2 cellular contexts compared by ENCODE assay signal in the genomic region with DNA sequence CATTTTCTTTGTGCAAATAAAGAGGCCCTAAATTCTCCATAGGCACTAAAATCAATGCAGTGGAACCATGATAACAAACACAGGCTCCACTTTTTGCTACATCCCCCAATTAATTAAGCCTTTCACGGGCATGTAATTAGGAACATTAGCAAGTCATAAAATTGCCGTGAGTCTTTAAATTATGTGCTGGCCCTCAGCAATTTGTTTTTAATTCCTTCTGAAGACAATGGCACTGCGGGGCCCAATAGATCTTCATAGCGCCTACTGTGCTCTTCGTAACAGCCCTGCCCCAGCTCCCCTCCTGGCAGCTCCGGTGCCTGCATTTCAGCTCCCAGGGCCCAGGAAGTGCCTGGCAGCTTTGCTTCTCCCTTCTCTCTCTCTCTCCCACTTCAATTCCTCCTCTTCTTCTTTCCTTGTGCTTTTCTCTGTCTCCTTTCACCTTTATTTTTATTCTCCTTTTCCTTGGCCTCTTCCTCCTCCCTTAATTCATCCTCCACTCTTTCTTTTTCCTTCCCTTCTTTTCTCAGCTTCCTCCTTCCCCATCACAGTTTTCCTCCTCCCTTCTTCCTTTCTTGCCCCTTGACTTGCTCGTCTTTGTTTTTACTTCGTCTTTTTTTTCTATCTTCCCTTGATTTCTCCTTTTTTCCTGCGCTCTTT.
A peak's percentile ranks its signal among the peaks of the same experiment; 100 is the strongest.
TF ChIP-seq lines count a peak whose summit lies in the region.

No MANE protein-coding gene starts in this region.

TF ChIP-seq in HEK293, 187 proteins besides CTCF, POLR2A, EP300 and RAD21 (continued from another document and continues in another):
- TF ChIP-seq, protein P1, sequence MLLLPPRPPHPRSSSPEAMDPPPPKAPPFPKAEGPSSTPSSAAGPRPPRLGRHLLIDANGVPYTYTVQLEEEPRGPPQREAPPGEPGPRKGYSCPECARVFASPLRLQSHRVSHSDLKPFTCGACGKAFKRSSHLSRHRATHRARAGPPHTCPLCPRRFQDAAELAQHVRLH (tag by site-specific recombination; IDR thresholded peaks at IDR 0.05) = no peak
- peak; percentile 48; the same call in 1 of the 2 replicates for TF ChIP-seq ZNF473 (tag by site-specific recombination; IDR thresholded peaks at IDR 0.05)
- no peak for TF ChIP-seq PRDM1 (tag by site-specific recombination; IDR thresholded peaks at IDR 0.05)
- TF ChIP-seq OVOL3 (tag by site-specific recombination; IDR thresholded peaks at IDR 0.05) = no peak
- TF ChIP-seq ZNF610 (tag by site-specific recombination; IDR thresholded peaks at IDR 0.05; ENCODE audit: borderline replicate concordance) = no peak
- 0 out of 2 replicates have a peak, but pooled peaks have one; percentile 39 for TF ChIP-seq ZNF423 (tag by site-specific recombination; IDR thresholded peaks at IDR 0.05)
- TF ChIP-seq ZBTB17 (tag by site-specific recombination; IDR thresholded peaks at IDR 0.05) = 0 out of 2 replicates have a peak, but pooled peaks have one; percentile 31
- TF ChIP-seq ZNF48 (tag by site-specific recombination; IDR thresholded peaks at IDR 0.05) = no peak
- no peak for TF ChIP-seq ZNF133 (tag by site-specific recombination; IDR thresholded peaks at IDR 0.05)
- TF ChIP-seq, protein P2, sequence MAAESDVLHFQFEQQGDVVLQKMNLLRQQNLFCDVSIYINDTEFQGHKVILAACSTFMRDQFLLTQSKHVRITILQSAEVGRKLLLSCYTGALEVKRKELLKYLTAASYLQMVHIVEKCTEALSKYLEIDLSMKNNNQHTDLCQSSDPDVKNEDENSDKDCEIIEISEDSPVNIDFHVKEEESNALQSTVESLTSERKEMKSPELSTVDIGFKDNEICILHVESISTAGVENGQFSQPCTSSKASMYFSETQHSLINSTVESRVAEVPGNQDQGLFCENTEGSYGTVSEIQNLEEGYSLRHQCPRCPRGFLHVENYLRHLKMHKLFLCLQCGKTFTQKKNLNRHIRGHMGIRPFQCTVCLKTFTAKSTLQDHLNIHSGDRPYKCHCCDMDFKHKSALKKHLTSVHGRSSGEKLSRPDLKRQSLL (tag by site-specific recombination; IDR thresholded peaks at IDR 0.05) = peak; percentile 54; the same call in 1 of the 2 replicates
- TF ChIP-seq, protein P3, sequence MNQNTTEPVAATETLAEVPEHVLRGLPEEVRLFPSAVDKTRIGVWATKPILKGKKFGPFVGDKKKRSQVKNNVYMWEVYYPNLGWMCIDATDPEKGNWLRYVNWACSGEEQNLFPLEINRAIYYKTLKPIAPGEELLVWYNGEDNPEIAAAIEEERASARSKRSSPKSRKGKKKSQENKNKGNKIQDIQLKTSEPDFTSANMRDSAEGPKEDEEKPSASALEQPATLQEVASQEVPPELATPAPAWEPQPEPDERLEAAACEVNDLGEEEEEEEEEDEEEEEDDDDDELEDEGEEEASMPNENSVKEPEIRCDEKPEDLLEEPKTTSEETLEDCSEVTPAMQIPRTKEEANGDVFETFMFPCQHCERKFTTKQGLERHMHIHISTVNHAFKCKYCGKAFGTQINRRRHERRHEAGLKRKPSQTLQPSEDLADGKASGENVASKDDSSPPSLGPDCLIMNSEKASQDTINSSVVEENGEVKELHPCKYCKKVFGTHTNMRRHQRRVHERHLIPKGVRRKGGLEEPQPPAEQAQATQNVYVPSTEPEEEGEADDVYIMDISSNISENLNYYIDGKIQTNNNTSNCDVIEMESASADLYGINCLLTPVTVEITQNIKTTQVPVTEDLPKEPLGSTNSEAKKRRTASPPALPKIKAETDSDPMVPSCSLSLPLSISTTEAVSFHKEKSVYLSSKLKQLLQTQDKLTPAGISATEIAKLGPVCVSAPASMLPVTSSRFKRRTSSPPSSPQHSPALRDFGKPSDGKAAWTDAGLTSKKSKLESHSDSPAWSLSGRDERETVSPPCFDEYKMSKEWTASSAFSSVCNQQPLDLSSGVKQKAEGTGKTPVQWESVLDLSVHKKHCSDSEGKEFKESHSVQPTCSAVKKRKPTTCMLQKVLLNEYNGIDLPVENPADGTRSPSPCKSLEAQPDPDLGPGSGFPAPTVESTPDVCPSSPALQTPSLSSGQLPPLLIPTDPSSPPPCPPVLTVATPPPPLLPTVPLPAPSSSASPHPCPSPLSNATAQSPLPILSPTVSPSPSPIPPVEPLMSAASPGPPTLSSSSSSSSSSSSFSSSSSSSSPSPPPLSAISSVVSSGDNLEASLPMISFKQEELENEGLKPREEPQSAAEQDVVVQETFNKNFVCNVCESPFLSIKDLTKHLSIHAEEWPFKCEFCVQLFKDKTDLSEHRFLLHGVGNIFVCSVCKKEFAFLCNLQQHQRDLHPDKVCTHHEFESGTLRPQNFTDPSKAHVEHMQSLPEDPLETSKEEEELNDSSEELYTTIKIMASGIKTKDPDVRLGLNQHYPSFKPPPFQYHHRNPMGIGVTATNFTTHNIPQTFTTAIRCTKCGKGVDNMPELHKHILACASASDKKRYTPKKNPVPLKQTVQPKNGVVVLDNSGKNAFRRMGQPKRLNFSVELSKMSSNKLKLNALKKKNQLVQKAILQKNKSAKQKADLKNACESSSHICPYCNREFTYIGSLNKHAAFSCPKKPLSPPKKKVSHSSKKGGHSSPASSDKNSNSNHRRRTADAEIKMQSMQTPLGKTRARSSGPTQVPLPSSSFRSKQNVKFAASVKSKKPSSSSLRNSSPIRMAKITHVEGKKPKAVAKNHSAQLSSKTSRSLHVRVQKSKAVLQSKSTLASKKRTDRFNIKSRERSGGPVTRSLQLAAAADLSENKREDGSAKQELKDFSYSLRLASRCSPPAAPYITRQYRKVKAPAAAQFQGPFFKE (tag by site-specific recombination; IDR thresholded peaks at IDR 0.05; ENCODE audit: borderline replicate concordance) = no peak
- 0 out of 2 replicates have a peak, but pooled peaks have one; percentile 18 for TF ChIP-seq KLF16 (tag by site-specific recombination; IDR thresholded peaks at IDR 0.05)
- TF ChIP-seq ZIC2 (tag by site-specific recombination; IDR thresholded peaks at IDR 0.05) = peak; percentile 52
- TF ChIP-seq ZNF843 (tag by site-specific recombination; IDR thresholded peaks at IDR 0.05) = no peak
- TF ChIP-seq, protein P4, sequence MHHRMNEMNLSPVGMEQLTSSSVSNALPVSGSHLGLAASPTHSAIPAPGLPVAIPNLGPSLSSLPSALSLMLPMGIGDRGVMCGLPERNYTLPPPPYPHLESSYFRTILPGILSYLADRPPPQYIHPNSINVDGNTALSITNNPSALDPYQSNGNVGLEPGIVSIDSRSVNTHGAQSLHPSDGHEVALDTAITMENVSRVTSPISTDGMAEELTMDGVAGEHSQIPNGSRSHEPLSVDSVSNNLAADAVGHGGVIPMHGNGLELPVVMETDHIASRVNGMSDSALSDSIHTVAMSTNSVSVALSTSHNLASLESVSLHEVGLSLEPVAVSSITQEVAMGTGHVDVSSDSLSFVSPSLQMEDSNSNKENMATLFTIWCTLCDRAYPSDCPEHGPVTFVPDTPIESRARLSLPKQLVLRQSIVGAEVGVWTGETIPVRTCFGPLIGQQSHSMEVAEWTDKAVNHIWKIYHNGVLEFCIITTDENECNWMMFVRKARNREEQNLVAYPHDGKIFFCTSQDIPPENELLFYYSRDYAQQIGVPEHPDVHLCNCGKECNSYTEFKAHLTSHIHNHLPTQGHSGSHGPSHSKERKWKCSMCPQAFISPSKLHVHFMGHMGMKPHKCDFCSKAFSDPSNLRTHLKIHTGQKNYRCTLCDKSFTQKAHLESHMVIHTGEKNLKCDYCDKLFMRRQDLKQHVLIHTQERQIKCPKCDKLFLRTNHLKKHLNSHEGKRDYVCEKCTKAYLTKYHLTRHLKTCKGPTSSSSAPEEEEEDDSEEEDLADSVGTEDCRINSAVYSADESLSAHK (tag by site-specific recombination; IDR thresholded peaks at IDR 0.05) = peak; percentile 49; the same call in 1 of the 2 replicates
- TF ChIP-seq ZNF404 (tag by site-specific recombination; IDR thresholded peaks at IDR 0.05) = no peak
- TF ChIP-seq ZFP69B (tag by site-specific recombination; IDR thresholded peaks at IDR 0.05) = no peak

TF ChIP-seq in K562, 482 proteins besides CTCF, POLR2A, EP300 and RAD21:
- TF ChIP-seq, protein P5, sequence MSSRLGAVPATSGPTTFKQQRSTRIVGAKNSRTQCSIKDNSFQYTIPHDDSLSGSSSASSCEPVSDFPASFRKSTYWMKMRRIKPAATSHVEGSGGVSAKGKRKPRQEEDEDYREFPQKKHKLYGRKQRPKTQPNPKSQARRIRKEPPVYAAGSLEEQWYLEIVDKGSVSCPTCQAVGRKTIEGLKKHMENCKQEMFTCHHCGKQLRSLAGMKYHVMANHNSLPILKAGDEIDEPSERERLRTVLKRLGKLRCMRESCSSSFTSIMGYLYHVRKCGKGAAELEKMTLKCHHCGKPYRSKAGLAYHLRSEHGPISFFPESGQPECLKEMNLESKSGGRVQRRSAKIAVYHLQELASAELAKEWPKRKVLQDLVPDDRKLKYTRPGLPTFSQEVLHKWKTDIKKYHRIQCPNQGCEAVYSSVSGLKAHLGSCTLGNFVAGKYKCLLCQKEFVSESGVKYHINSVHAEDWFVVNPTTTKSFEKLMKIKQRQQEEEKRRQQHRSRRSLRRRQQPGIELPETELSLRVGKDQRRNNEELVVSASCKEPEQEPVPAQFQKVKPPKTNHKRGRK (tag; IDR thresholded peaks at IDR 0.05) = peak; percentile 72
- TF ChIP-seq SRF (CRISPR knock-in tag; IDR thresholded peaks at IDR 0.05) = no peak
